ENCODE assay signal across 9 cellular contexts in the genomic region with DNA sequence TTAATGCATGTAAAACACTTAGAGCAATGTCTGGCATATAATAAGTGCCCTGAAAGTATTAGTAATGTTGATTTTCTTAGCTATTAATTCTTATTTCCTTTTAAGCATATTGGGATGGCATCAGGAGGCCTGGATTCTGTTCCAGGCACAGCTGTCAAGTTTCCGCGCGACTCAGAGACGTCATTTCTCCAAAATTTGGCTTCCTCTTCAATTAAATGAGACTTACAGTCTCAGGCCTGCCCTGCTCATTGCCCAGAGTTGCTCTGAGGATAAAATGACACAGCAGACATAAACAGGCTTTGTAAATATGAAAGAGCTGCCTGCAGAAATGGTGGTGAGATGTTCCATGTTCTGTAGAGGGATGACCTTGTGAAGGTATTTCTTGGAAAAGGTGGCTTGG.
"Had no signal": no experiment of that assay in that cellular context is flagged by ENCODE, and none has a peak within 500 bp of the region (broad histone marks: within the 10 kb centered on the region; RNA-seq: fewer than 3 reads in every experiment).

No MANE protein-coding gene starts in this region.

- H3K4me1 ChIP-seq: HAP-1 had no signal

- ATAC-seq: HCT116, HepG2 had no signal

- H3K27ac ChIP-seq: GM23248, HL-60 had no signal

- H3K4me3 ChIP-seq: GM23248, HAP-1 had no signal

- H3K9me3 ChIP-seq: HAP-1 had no signal

- DNase-seq: GM23248, GOT3, H7, HFFc6, KBM-7 had no signal

- H3K36me3 ChIP-seq: HAP-1 had no signal
